Comparison of ENCODE assay signal across 19 cellular contexts in genomic region chr7:46385662-46386309, GRCh38.
DNase-seq lines count a peak whose midpoint lies in the region; ATAC-seq and TF ChIP-seq lines count a peak whose summit lies in the region.
"Had no signal": no experiment of that assay in that cellular context is flagged by ENCODE, and none has a peak within 500 bp of the region (broad histone marks: within the 10 kb centered on the region; RNA-seq: fewer than 3 reads in every experiment).

No MANE protein-coding gene starts in this region.

- TF ChIP-seq CTCF in mucosa of descending colon (IDR thresholded peaks at IDR 0.05), result no peak

- peaks cover 23% of the 10 kb centered on the region for H3K4me1 ChIP-seq in SJSA1 (replicated peaks)
- H3K4me1 ChIP-seq in mucosa of descending colon (ENCODE audit: low read depth), result no peaks in the 10 kb centered on the region

- intact Hi-C loops in sciatic nerve (cut with DNase I), result no loop called here
- intact Hi-C loops in mucosa of descending colon (cut with DNase I, micrococcal nuclease), result no loop called here

- H3K27me3 ChIP-seq in SJSA1 (replicated peaks), result no peaks in the 10 kb centered on the region
- H3K27me3 ChIP-seq: stomach had no signal

- no peak overlapping the region for H3K4me3 ChIP-seq in SJSA1
- no peak overlapping the region for H3K4me3 ChIP-seq in mucosa of descending colon
- H3K4me3 ChIP-seq: lung, stomach had no signal

- DNase-seq in GM03348 (ENCODE audit: low spot score) (peak; percentile 77), SJSA1 (ENCODE audit: low read depth in 1 of 2, low spot score in 2 of 2) (peak in 1 of 2 experiments; percentile 60), fibroblast of peridontal ligament (ENCODE audit: extremely low read depth) (peak; percentile 98), sciatic nerve (ENCODE audit: low spot score) (no peak), mucosa of descending colon (no peak), GM19240 (ENCODE audit: insufficient read length, low spot score) (no peak), NCI-H2227 (lab: John Stamatoyannopoulos, UW; ENCODE audit: unreplicated experiment) (no peak)
- DNase-seq: activated T-cell treated with anti-CD3 and anti-CD28 coated beads, Interleukin-2, amount 50 U/mL, for 1 hour; caudate nucleus; DMS153; glutamatergic neuron; NCI-H345; posterior cingulate gyrus; SHP77; stimulated activated CD4-positive, alpha-beta T cell treated with anti-CD3 and anti-CD28 coated beads, Interleukin-4, amount 100 ng/mL, for 24 hours; stomach had no signal

- no peaks in the 10 kb centered on the region for H3K9me3 ChIP-seq in SJSA1 (replicated peaks)
- H3K9me3 ChIP-seq in mucosa of descending colon, result no peaks in the 10 kb centered on the region
- H3K9me3 ChIP-seq: stomach had no signal

- peak; percentile 77 for ATAC-seq in sciatic nerve
- no peak for ATAC-seq in mucosa of descending colon
- ATAC-seq in activated CD4-positive, CD25-positive, alpha-beta regulatory T cell treated with anti-CD3 and anti-CD28 coated beads, Interleukin-2, amount 50 U/mL, for 24 hours, result no peak

- H3K36me3 ChIP-seq in SJSA1, result no peaks in the 10 kb centered on the region
- H3K36me3 ChIP-seq in mucosa of descending colon (ENCODE audit: low read depth), result no peaks in the 10 kb centered on the region
- H3K36me3 ChIP-seq: stomach had no signal

- H3K27ac ChIP-seq in SJSA1, result peak overlapping the region; percentile 47
- H3K27ac ChIP-seq: stomach, VCaP had no signal

Comparison
In these comparisons a context has a peak if more than half of its experiments do, and no peak if none do; other contexts are left out.
1. DNase-seq: peak in GM03348 (single experiment) and fibroblast of peridontal ligament (single experiment); none in sciatic nerve (single experiment), mucosa of descending colon (0 of 3), GM19240 (single experiment) and NCI-H2227 (single experiment).